Comparison of ENCODE assay signal across 16 cellular contexts in the genomic region with DNA sequence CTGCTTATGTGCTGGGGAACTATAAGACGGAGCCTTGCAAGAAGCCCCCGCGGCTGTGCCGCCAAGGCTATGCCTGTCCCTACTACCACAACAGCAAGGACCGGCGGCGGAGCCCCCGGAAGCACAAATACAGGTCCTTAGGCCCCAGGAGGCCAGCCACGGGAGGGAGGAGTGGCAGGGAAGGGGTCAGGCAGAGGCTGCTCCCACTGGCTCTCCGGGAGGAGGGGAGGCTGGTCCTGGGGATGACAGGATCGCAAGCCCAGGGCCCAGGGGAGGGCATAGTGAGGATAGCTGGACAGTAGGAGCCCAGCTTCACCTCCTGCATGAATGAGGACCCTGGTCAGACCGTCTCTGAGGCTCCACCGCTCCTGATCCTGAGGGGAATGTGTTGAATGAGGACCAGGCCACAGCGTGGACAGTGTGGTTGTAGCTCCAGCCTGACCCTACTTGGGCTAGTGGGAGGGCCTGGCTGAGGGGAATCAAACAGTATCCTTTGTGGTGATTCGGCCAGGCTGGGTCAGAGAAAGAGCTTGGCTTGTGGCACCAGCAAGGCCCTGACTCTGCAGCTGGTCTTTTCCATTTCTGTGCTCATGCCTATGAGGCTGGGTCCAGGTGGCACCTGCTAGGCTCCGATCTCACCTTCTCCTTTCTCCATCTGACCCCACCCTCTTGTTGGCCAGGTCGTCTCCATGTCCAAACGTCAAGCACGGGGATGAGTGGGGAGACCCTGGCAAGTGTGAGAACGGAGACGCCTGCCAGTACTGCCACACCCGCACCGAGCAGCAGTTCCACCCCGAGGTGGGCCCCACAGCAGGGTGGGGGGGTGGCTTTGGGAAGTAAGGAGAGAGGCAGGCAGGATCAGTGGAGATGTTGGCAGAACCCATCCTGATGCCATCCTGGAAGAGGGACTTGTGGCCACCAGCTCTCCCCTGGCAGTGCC.
"Had no signal": no experiment of that assay in that cellular context is flagged by ENCODE, and none has a peak within 500 bp of the region (broad histone marks: within the 10 kb centered on the region; RNA-seq: fewer than 3 reads in every experiment).

No MANE protein-coding gene starts in this region.

- H3K27ac ChIP-seq: body of pancreas, tibial artery, vagina, VCaP had no signal

- H3K9me3 ChIP-seq: body of pancreas, tibial artery, vagina had no signal

- H3K4me3 ChIP-seq: body of pancreas, tibial artery, vagina had no signal

- H3K27me3 Mint-ChIP-seq: activated CD4-positive, alpha-beta T cell treated with anti-CD3 and anti-CD28 coated beads for 36 hours; central memory CD8-positive, alpha-beta T cell; dendritic cell treated with granulocyte-macrophage colony-stimulating factor and Interleukin-4, amounts not matched to agents 40 ng/mL and 50 ng/mL, for 4 days; T-cell had no signal

- H3K27me3 ChIP-seq: body of pancreas, tibial artery, vagina had no signal

- DNase-seq: activated CD4-positive, alpha-beta T cell treated with anti-CD3 and anti-CD28 coated beads for 36 hours; activated CD8-positive, alpha-beta memory T cell treated with anti-CD3 and anti-CD28 coated beads, Interleukin-2, amount 50 U/mL, for 48 hours; activated CD8-positive, alpha-beta T cell treated with anti-CD3 and anti-CD28 coated beads, Interleukin-2, amount 10 ng/mL, durations not matched to agents 7 days and 5 days; activated naive CD4-positive, alpha-beta T cell; body of pancreas; immature natural killer cell; mammary epithelial cell; T-cell; T1000 had no signal

- H3K9me3 Mint-ChIP-seq: central memory CD8-positive, alpha-beta T cell; dendritic cell treated with granulocyte-macrophage colony-stimulating factor and Interleukin-4, amounts not matched to agents 40 ng/mL and 50 ng/mL, for 4 days; nephron; T-cell had no signal

- H3K27ac Mint-ChIP-seq: activated CD4-positive, alpha-beta T cell treated with anti-CD3 and anti-CD28 coated beads for 36 hours; activated CD8-positive, alpha-beta T cell treated with anti-CD3 and anti-CD28 coated beads, Interleukin-2, amount 10 ng/mL, durations not matched to agents 7 days and 5 days; dendritic cell treated with granulocyte-macrophage colony-stimulating factor and Interleukin-4, amounts not matched to agents 40 ng/mL and 50 ng/mL, for 4 days; immature natural killer cell; T-cell had no signal

- ATAC-seq: activated CD4-positive, alpha-beta T cell treated with anti-CD3 and anti-CD28 coated beads for 36 hours; activated CD8-positive, alpha-beta T cell treated with anti-CD3 and anti-CD28 coated beads, Interleukin-2, amount 10 ng/mL, durations not matched to agents 7 days and 5 days; body of pancreas; left lobe of liver; T-cell had no signal

- H3K4me3 Mint-ChIP-seq: activated CD4-positive, alpha-beta T cell treated with anti-CD3 and anti-CD28 coated beads for 36 hours; activated CD8-positive, alpha-beta T cell treated with anti-CD3 and anti-CD28 coated beads, Interleukin-2, amount 10 ng/mL, durations not matched to agents 7 days and 5 days; central memory CD8-positive, alpha-beta T cell; dendritic cell treated with granulocyte-macrophage colony-stimulating factor and Interleukin-4, amounts not matched to agents 40 ng/mL and 50 ng/mL, for 4 days; immature natural killer cell; nephron; T-cell had no signal
